21 cellular contexts compared by ENCODE assay signal in the genomic region with DNA sequence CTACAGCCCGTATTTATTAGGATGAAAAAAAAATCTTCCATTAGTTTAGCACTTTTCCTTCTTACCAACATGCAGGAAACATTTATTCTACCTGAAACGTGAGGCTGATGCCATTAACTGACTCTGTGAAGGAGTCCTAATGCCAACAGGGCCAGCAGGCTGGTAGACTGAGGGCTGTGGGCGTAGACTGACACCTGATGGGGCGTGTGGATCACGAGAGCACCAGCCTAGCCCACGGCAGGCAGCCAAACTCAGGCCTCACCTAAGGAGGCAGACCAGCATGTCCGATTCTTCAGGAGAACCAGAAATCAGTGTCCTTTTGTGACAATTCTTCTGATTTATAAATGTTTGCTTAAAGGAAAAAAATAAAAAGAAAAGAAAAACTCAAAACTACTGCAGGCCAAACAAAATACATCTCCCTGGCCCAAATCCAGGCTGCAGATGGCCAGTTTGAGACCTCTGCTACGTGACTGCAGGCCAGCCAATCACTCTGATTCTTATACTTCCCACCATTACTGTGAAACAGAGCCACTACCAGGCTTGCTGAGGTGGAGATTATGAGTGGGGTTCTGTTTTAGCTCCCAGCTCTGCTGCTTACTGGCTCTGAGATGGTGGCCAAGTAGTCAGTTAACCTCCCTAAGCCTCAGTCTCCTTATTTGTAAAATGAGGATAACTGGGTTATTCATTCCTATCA.
DNase-seq lines count a peak whose midpoint lies in the region; ATAC-seq and TF ChIP-seq lines count a peak whose summit lies in the region.
"Had no signal": no experiment of that assay in that cellular context is flagged by ENCODE, and none has a peak within 500 bp of the region (broad histone marks: within the 10 kb centered on the region; RNA-seq: fewer than 3 reads in every experiment).

No MANE protein-coding gene starts in this region.

- H3K4me1 Mint-ChIP-seq in glutamatergic neuron (ENCODE audit: low read depth, unreplicated experiment), result peaks cover 42% of the 10 kb centered on the region
- peaks cover 19% of the 10 kb centered on the region for H3K4me1 Mint-ChIP-seq in stimulated activated effector memory CD8-positive, alpha-beta T cell treated with anti-CD3 and anti-CD28 coated beads, Interleukin-12 subunit alpha, Interleukin-12 subunit beta, amount 100 ng/mL, for 72 hours

- H3K4me3 ChIP-seq in muscle layer of duodenum (ENCODE audit: low read depth in 1 of 2, low read length in 2 of 2), result no peak overlapping the region
- H3K4me3 ChIP-seq: esophagus squamous epithelium, HAP-1, lung, SJCRH30, spleen, tibial nerve had no signal

- peaks cover 6% of the 10 kb centered on the region for H3K36me3 Mint-ChIP-seq in glutamatergic neuron (ENCODE audit: unreplicated experiment)
- H3K36me3 Mint-ChIP-seq in stimulated activated effector memory CD8-positive, alpha-beta T cell treated with anti-CD3 and anti-CD28 coated beads, Interleukin-12 subunit alpha, Interleukin-12 subunit beta, amount 100 ng/mL, for 72 hours, result no peaks in the 10 kb centered on the region
- H3K36me3 Mint-ChIP-seq: naive thymus-derived CD8-positive, alpha-beta T cell had no signal

- peak overlapping the region; percentile 57 for H3K27ac ChIP-seq in muscle layer of duodenum (ENCODE audit: low read length)
- H3K27ac ChIP-seq: C4-2B, esophagus squamous epithelium, SJCRH30, spleen had no signal

- H3K9me3 Mint-ChIP-seq in glutamatergic neuron (ENCODE audit: unreplicated experiment), result peaks cover 14% of the 10 kb centered on the region
- no peaks in the 10 kb centered on the region for H3K9me3 Mint-ChIP-seq in stimulated activated effector memory CD8-positive, alpha-beta T cell treated with anti-CD3 and anti-CD28 coated beads, Interleukin-12 subunit alpha, Interleukin-12 subunit beta, amount 100 ng/mL, for 72 hours
- H3K9me3 Mint-ChIP-seq: activated B cell treated with CpG ODN at 0.5 μM for 24 hours; activated T-helper 17 cell treated with anti-CD3 and anti-CD28 coated beads, Interleukin-2, amount 50 U/mL, for 72 hours had no signal

- H3K27me3 Mint-ChIP-seq in glutamatergic neuron (ENCODE audit: unreplicated experiment), result peaks cover 4% of the 10 kb centered on the region
- H3K27me3 Mint-ChIP-seq: activated T-helper 17 cell treated with anti-CD3 and anti-CD28 coated beads, Interleukin-2, amount 50 U/mL, for 72 hours had no signal

- ATAC-seq in Right ventricle myocardium inferior (peak; percentile 40), HG03520 (IDR thresholded peaks at IDR 0.05; ENCODE audit: unreplicated experiment) (no peak), GM18519 (IDR thresholded peaks at IDR 0.05; ENCODE audit: low FRiP score, unreplicated experiment) (no peak)
- ATAC-seq in stimulated activated effector memory CD8-positive, alpha-beta T cell treated with anti-CD3 and anti-CD28 coated beads, Interleukin-12 subunit alpha, Interleukin-12 subunit beta, amount 100 ng/mL, for 72 hours, result no peak
- ATAC-seq: activated T-helper 17 cell treated with anti-CD3 and anti-CD28 coated beads, Interleukin-2, amount 50 U/mL, for 72 hours; naive thymus-derived CD8-positive, alpha-beta T cell had no signal

- no peak overlapping the region for H3K4me3 Mint-ChIP-seq in glutamatergic neuron (ENCODE audit: unreplicated experiment)
- no peak overlapping the region for H3K4me3 Mint-ChIP-seq in stimulated activated effector memory CD8-positive, alpha-beta T cell treated with anti-CD3 and anti-CD28 coated beads, Interleukin-12 subunit alpha, Interleukin-12 subunit beta, amount 100 ng/mL, for 72 hours
- H3K4me3 Mint-ChIP-seq: activated B cell treated with CpG ODN at 0.5 μM for 24 hours; activated T-helper 17 cell treated with anti-CD3 and anti-CD28 coated beads, Interleukin-2, amount 50 U/mL, for 72 hours; naive thymus-derived CD8-positive, alpha-beta T cell had no signal

- no peak for DNase-seq in Right ventricle myocardium inferior (ENCODE audit: missing footprints)
- DNase-seq in cardiac septum (ENCODE audit: low spot score), result no peak
- DNase-seq in glutamatergic neuron, result no peak
- no peak for DNase-seq in activated CD4-positive, CD25-positive, alpha-beta regulatory T cell (lab: John Stamatoyannopoulos, UW)
- DNase-seq in stimulated activated effector memory CD8-positive, alpha-beta T cell treated with anti-CD3 and anti-CD28 coated beads, Interleukin-12 subunit alpha, Interleukin-12 subunit beta, amount 100 ng/mL, for 72 hours (ENCODE audit: low spot score in 2 of 2), result no peak
- DNase-seq: activated B cell treated with CpG ODN at 0.5 μM for 24 hours; esophagus squamous epithelium; naive thymus-derived CD8-positive, alpha-beta T cell; NCI-H1930; NCI-H526; OCI-M1; SJCRH30; spleen had no signal

- TF ChIP-seq CTCF in glutamatergic neuron (IDR thresholded peaks at IDR 0.05; ENCODE audit: partially characterized antibody, unreplicated experiment), result no peak

- H3K4me1 ChIP-seq in muscle layer of duodenum (ENCODE audit: control insufficient read depth in 1 of 2, insufficient read depth in 2 of 2, low read length in 2 of 2), result peaks cover 7 to 41% of the 10 kb centered on the region in 2 donors
- H3K4me1 ChIP-seq: HAP-1, SJCRH30 had no signal

- H3K36me3 ChIP-seq in muscle layer of duodenum (ENCODE audit: control insufficient read depth in 1 of 2, insufficient read depth in 2 of 2, low read length in 2 of 2), result no peaks in the 10 kb centered on the region
- H3K36me3 ChIP-seq: esophagus squamous epithelium, HAP-1, SJCRH30, spleen, tibial nerve had no signal

- intact Hi-C loops in Right ventricle myocardium inferior (cut with DNase I) (loop anchor here (10.0 kb wide), 1 partner anchor 57 kb away; no protein-coding TSS in a partner anchor), cardiac septum (cut with DNase I) (loop anchor here (5.0 kb wide), 1 partner anchor 66 kb away; the partner anchor contains the start of gene GNAO1)

- peak overlapping the region; percentile 41 for H3K27ac Mint-ChIP-seq in glutamatergic neuron (ENCODE audit: unreplicated experiment)
- H3K27ac Mint-ChIP-seq in stimulated activated effector memory CD8-positive, alpha-beta T cell treated with anti-CD3 and anti-CD28 coated beads, Interleukin-12 subunit alpha, Interleukin-12 subunit beta, amount 100 ng/mL, for 72 hours, result no peak overlapping the region
- H3K27ac Mint-ChIP-seq: activated B cell treated with CpG ODN at 0.5 μM for 24 hours; activated T-helper 17 cell treated with anti-CD3 and anti-CD28 coated beads, Interleukin-2, amount 50 U/mL, for 72 hours; naive thymus-derived CD8-positive, alpha-beta T cell had no signal

- no peaks in the 10 kb centered on the region for H3K9me3 ChIP-seq in muscle layer of duodenum (ENCODE audit: control insufficient read depth in 1 of 2, low read length in 2 of 2)
- H3K9me3 ChIP-seq: esophagus squamous epithelium, HAP-1, SJCRH30, spleen, tibial nerve had no signal

- no peaks in the 10 kb centered on the region for H3K27me3 ChIP-seq in muscle layer of duodenum (ENCODE audit: low read depth, low read length)
- H3K27me3 ChIP-seq: SJCRH30, spleen, tibial nerve had no signal
